17 cellular contexts compared by ENCODE assay signal in the genomic region with DNA sequence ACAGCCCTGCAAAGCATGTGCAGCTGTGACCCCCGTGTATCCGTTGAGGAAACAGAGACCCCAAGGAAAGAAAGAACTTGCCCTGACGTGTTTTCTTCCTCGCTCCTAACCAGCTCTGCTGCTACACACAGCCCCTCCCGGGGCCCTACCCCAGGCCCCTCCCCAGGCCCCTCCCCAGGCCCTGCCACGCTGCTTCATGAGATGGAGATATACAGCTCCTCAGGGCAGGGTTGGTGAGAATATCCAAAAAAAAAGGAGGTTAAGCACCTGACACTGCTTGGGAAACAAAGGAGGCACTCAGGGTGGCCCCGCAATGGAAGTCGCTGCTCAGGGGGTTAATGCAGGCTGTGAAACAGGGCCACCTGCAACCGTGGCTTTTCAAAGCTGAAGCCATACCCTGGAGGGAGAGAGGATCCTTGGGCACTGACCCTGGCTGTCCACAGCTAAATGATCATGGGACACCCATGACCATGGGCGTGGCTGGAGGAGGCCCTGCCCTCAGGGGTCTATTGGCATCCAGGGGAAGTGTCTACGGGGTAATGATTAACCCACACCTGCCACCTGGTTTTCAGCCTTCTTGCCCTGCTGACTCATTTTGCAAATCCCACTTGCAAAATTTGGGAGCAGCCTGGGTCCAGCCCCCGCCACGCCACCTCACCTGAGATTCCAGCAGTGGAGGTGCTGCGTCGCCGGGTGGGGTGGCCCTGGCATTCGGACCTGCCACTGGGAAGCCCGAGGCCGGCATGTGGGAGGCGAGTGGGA.
A peak's percentile ranks its signal among the peaks of the same experiment; 100 is the strongest.
DNase-seq lines count a peak whose midpoint lies in the region; ATAC-seq and TF ChIP-seq lines count a peak whose summit lies in the region.
"Had no signal": no experiment of that assay in that cellular context is flagged by ENCODE, and none has a peak within 500 bp of the region (broad histone marks: within the 10 kb centered on the region; RNA-seq: fewer than 3 reads in every experiment).

No MANE protein-coding gene starts in this region.

- H3K36me3 Mint-ChIP-seq in CD8-positive, alpha-beta T cell = no peaks in the 10 kb centered on the region
- H3K36me3 Mint-ChIP-seq: CD4-positive, CD25-positive, alpha-beta regulatory T cell had no signal

- no peak overlapping the region for H3K14ac ChIP-seq in neuronal stem cell (ENCODE audit: low read length)

- H3K4me2 ChIP-seq in neuronal stem cell (ENCODE audit: insufficient read depth, low read length, poor library complexity, severe bottlenecking) = no peak overlapping the region

- H4K8ac ChIP-seq in neuronal stem cell (ENCODE audit: low read depth, low read length) = no peak overlapping the region

- peak overlapping the region; percentile 55 for H2BK15ac ChIP-seq in neuronal stem cell (ENCODE audit: low read length)

- H2BK120ac ChIP-seq in neuronal stem cell (ENCODE audit: low read depth, low read length) = no peak overlapping the region

- H3K27me3 Mint-ChIP-seq in CD8-positive, alpha-beta T cell (ENCODE audit: low read depth) = peaks cover 8% of the 10 kb centered on the region

- CTCF ChIA-PET in CD8-positive, alpha-beta T cell (lab: Charles Lee) = no interaction called here

- peaks cover 3% of the 10 kb centered on the region; the same call in 1 of the 2 replicates for H3K27me3 ChIP-seq in iPS-20b (ENCODE audit: insufficient read depth, low read length)
- no peaks in the 10 kb centered on the region for H3K27me3 ChIP-seq in neuronal stem cell (ENCODE audit: control insufficient read depth in 3 of 3, insufficient read depth in 3 of 3, low read depth in 1 of 3, low read length in 3 of 3)
- no peaks in the 10 kb centered on the region for H3K27me3 ChIP-seq in CD8-positive, alpha-beta T cell (ENCODE audit: insufficient read depth, low read length)
- H3K27me3 ChIP-seq: Peyer's patch had no signal

- H3K4me3 ChIP-seq in iPS-20b (ENCODE audit: low read length) (no peak overlapping the region), neuronal stem cell (ENCODE audit: low read length in 2 of 2) (no peak overlapping the region)
- H3K4me3 ChIP-seq in CD8-positive, alpha-beta T cell (ENCODE audit: low read depth, low read length) = no peak overlapping the region
- H3K4me3 ChIP-seq: HAP-1, Peyer's patch had no signal

- no peaks in the 10 kb centered on the region for H3K9me3 Mint-ChIP-seq in CD8-positive, alpha-beta T cell

- no peak overlapping the region for H2BK12ac ChIP-seq in neuronal stem cell (ENCODE audit: low read length)

- no peak for ATAC-seq in CD8-positive, alpha-beta T cell
- no peak for ATAC-seq in HG02763 (IDR thresholded peaks at IDR 0.05; ENCODE audit: unreplicated experiment)
- ATAC-seq in GM19452 (IDR thresholded peaks at IDR 0.05; ENCODE audit: unreplicated experiment) = no peak
- ATAC-seq: SK-N-SH treated with all-trans-retinoic acid at 6 μM for 48 hours had no signal

- peaks cover 5% of the 10 kb centered on the region for H3K4me1 Mint-ChIP-seq in CD8-positive, alpha-beta T cell (ENCODE audit: low read depth)

- H3K9me3 ChIP-seq in iPS-20b (ENCODE audit: insufficient read depth, low read depth, low read length) = no peaks in the 10 kb centered on the region
- H3K9me3 ChIP-seq in neuronal stem cell (replicated peaks in 1 of 2; ENCODE audit: control insufficient read depth in 2 of 2, insufficient read depth in 1 of 2, low read depth in 1 of 2, low read length in 2 of 2) = peaks cover 0 to 5% of the 10 kb centered on the region in 2 donors
- no peaks in the 10 kb centered on the region for H3K9me3 ChIP-seq in CD8-positive, alpha-beta T cell (ENCODE audit: low read length)
- H3K9me3 ChIP-seq: HAP-1, Peyer's patch had no signal

- intact Hi-C loops in CD8-positive, alpha-beta T cell (cut with DNase I, micrococcal nuclease) = no loop called here

- H3K4ac ChIP-seq in neuronal stem cell (ENCODE audit: low read length) = no peak overlapping the region

- peak overlapping the region; percentile 88 for H2AK5ac ChIP-seq in neuronal stem cell (ENCODE audit: low read depth, low read length)

- no peak overlapping the region for H3K23ac ChIP-seq in neuronal stem cell (ENCODE audit: low read depth, low read length, poor library complexity)

- H3K27ac Mint-ChIP-seq in CD8-positive, alpha-beta T cell = no peak overlapping the region

- no peak for TF ChIP-seq CTCF in CD8-positive, alpha-beta T cell (IDR thresholded peaks at IDR 0.05)

- H3K4me3 Mint-ChIP-seq in CD8-positive, alpha-beta T cell = no peak overlapping the region
- H3K4me3 Mint-ChIP-seq: CD4-positive, CD25-positive, alpha-beta regulatory T cell had no signal

- peak overlapping the region; percentile 58; the same call in 1 of the 2 replicates for H3K9ac ChIP-seq in iPS-20b (ENCODE audit: low read depth, low read length)
- H3K9ac ChIP-seq in neuronal stem cell (ENCODE audit: low read depth, low read length, poor library complexity) = no peak overlapping the region

- no peak overlapping the region for H4K91ac ChIP-seq in neuronal stem cell (ENCODE audit: low read depth, low read length, poor library complexity)

- DNase-seq in COLO668 (lab: John Stamatoyannopoulos, UW; ENCODE audit: unreplicated experiment) (peak; percentile 1), LoVo (ENCODE audit: low spot score) (peak; percentile 76), neuronal stem cell (ENCODE audit: low spot score) (no peak), NCI-H2196 (lab: John Stamatoyannopoulos, UW; ENCODE audit: unreplicated experiment) (no peak)
- no peak for DNase-seq in CD8-positive, alpha-beta T cell
- DNase-seq: CD4-positive, CD25-positive, alpha-beta regulatory T cell; KG1; NCI-H1092; NCI-H446; NCI-H748 treated with DMSO at 0.1 percent for 48 hours; Peyer's patch; SHP77 had no signal

- peak overlapping the region; percentile 70 for H2BK5ac ChIP-seq in neuronal stem cell (ENCODE audit: low read length)

- H3K36me3 ChIP-seq in iPS-20b (ENCODE audit: insufficient read depth, low read depth, low read length) = no peaks in the 10 kb centered on the region
- H3K36me3 ChIP-seq in neuronal stem cell (replicated peaks in 1 of 2; ENCODE audit: control insufficient read depth in 2 of 2, insufficient read depth in 2 of 2, low read length in 2 of 2) = no peaks in the 10 kb centered on the region
- H3K36me3 ChIP-seq in CD8-positive, alpha-beta T cell (ENCODE audit: insufficient read depth, low read length) = no peaks in the 10 kb centered on the region
- H3K36me3 ChIP-seq: HAP-1, Peyer's patch had no signal

- POLR2A ChIA-PET in CD8-positive, alpha-beta T cell (lab: Charles Lee) = no interaction called here

- H3K79me1 ChIP-seq in neuronal stem cell (ENCODE audit: low read depth, low read length) = no peaks in the 10 kb centered on the region

- no peak overlapping the region for H3K27ac ChIP-seq in iPS-20b (ENCODE audit: low read length)
- H3K27ac ChIP-seq in neuronal stem cell (replicated peaks; ENCODE audit: low read length) = peak overlapping the region; percentile 3
- H3K27ac ChIP-seq in CD8-positive, alpha-beta T cell (ENCODE audit: low read depth, low read length) = no peak overlapping the region
- H3K27ac ChIP-seq: Peyer's patch had no signal

- peak overlapping the region; percentile 79 for H3K18ac ChIP-seq in neuronal stem cell (ENCODE audit: low read length)

- H3K4me1 ChIP-seq in iPS-20b (ENCODE audit: insufficient read depth, low read length) (peaks cover 25% of the 10 kb centered on the region; the same call in 1 of the 2 replicates), neuronal stem cell (ENCODE audit: control insufficient read depth in 2 of 2, insufficient read depth in 1 of 2, low read depth in 1 of 2, low read length in 2 of 2) (peaks cover 0 to 11% of the 10 kb centered on the region in 2 donors)
- H3K4me1 ChIP-seq in CD8-positive, alpha-beta T cell (ENCODE audit: insufficient read depth, low read length) = no peaks in the 10 kb centered on the region
- H3K4me1 ChIP-seq: HAP-1, Peyer's patch had no signal

- WGBS in neuronal stem cell (ENCODE audit: extremely low coverage in 2 of 2, insufficient read length in 2 of 2, insufficient replicate concordance in 1 of 2), 2 donors = no CpG with 5 or more reads among the region's 20 CpGs

- H2AFZ ChIP-seq in neuronal stem cell (ENCODE audit: low read length) = no peak overlapping the region

Comparison
In these comparisons a context has a peak if more than half of its experiments do, and no peak if none do; other contexts are left out.
1. DNase-seq: peak in COLO668 (single experiment) and LoVo (single experiment); none in neuronal stem cell (single experiment), CD8-positive, alpha-beta T cell (0 of 7) and NCI-H2196 (single experiment).